ENCODE assay signal across 21 cellular contexts in genomic region chr15:35991386-35991785, GRCh38.
A peak's percentile ranks its signal among the peaks of the same experiment; 100 is the strongest.
DNase-seq lines count a peak whose midpoint lies in the region; ATAC-seq and TF ChIP-seq lines count a peak whose summit lies in the region.
"Had no signal": no experiment of that assay in that cellular context is flagged by ENCODE, and none has a peak within 500 bp of the region (broad histone marks: within the 10 kb centered on the region; RNA-seq: fewer than 3 reads in every experiment).

No MANE protein-coding gene starts in this region.

- no peak for TF ChIP-seq POLR2A in transverse colon (IDR thresholded peaks at IDR 0.05)

- H3K36me3 ChIP-seq in mesendoderm (ENCODE audit: control insufficient read depth, insufficient read depth, low read length) (no peaks in the 10 kb centered on the region), transverse colon (no peaks in the 10 kb centered on the region)
- H3K36me3 ChIP-seq: BE2C, BLaER1 had no signal

- ATAC-seq in GM19023 (IDR thresholded peaks at IDR 0.05; ENCODE audit: unreplicated experiment) (no peak), HG02588 (IDR thresholded peaks at IDR 0.05; ENCODE audit: unreplicated experiment) (no peak)

- no peak overlapping the region for H2BK15ac ChIP-seq in mesendoderm (replicated peaks; ENCODE audit: low read depth)

- H3K4me3 ChIP-seq in mesendoderm (ENCODE audit: low read length): no peak overlapping the region
- no peak overlapping the region for H3K4me3 ChIP-seq in transverse colon
- H3K4me3 ChIP-seq: BLaER1 had no signal

- H3K27ac Mint-ChIP-seq in nephron progenitor cell: peak overlapping the region; percentile 58
- H3K27ac Mint-ChIP-seq: CD14-positive monocyte; CD4-positive, alpha-beta memory T cell; CD4-positive, CD25-positive, alpha-beta regulatory T cell; CD8-positive, alpha-beta memory T cell had no signal

- DNase-seq in HuH-7 (ENCODE audit: low spot score): peak; percentile 15
- peak; percentile 6 for DNase-seq in mesendoderm
- DNase-seq in nephron progenitor cell: no peak
- DNase-seq in transverse colon: peak; percentile 8
- no peak for DNase-seq in NCI-H1048 (lab: John Stamatoyannopoulos, UW)
- no peak for DNase-seq in activated T-cell treated with anti-CD3 and anti-CD28 coated beads for 4 hours
- DNase-seq: 8988T; ACHN; BE2C; C1 segment of cervical spinal cord; Calu3; CD4-positive, alpha-beta memory T cell; CD4-positive, CD25-positive, alpha-beta regulatory T cell; CD8-positive, alpha-beta memory T cell; COR-L47; DMS79 treated with DMSO at 0.1 percent for 48 hours; GF-D8 had no signal

- peaks cover 3% of the 10 kb centered on the region for H3K36me3 Mint-ChIP-seq in nephron progenitor cell (ENCODE audit: low read depth)
- H3K36me3 Mint-ChIP-seq: CD14-positive monocyte; CD4-positive, alpha-beta memory T cell; CD4-positive, CD25-positive, alpha-beta regulatory T cell; CD8-positive, alpha-beta memory T cell had no signal

- H3K4me3 Mint-ChIP-seq in nephron progenitor cell: no peak overlapping the region
- H3K4me3 Mint-ChIP-seq: CD14-positive monocyte; CD4-positive, alpha-beta memory T cell; CD4-positive, CD25-positive, alpha-beta regulatory T cell; CD8-positive, alpha-beta memory T cell had no signal

- no peak overlapping the region for H4K5ac ChIP-seq in mesendoderm (ENCODE audit: low read length)

- H3K27me3 Mint-ChIP-seq in nephron progenitor cell (ENCODE audit: low read depth, poor library complexity): peaks cover 1% of the 10 kb centered on the region
- H3K27me3 Mint-ChIP-seq: CD4-positive, alpha-beta memory T cell; CD4-positive, CD25-positive, alpha-beta regulatory T cell; CD8-positive, alpha-beta memory T cell had no signal

- no peak overlapping the region for H4K8ac ChIP-seq in mesendoderm (ENCODE audit: low read depth, low read length)

- no peak overlapping the region for H2BK5ac ChIP-seq in mesendoderm (ENCODE audit: low read length)

- TF ChIP-seq CTCF in nephron progenitor cell (IDR thresholded peaks at IDR 0.05) (no peak), transverse colon (IDR thresholded peaks at IDR 0.05) (no peak)

- no peak overlapping the region for H3K27ac ChIP-seq in mesendoderm (ENCODE audit: low read depth, low read length)
- no peak overlapping the region for H3K27ac ChIP-seq in transverse colon
- H3K27ac ChIP-seq: BLaER1 had no signal

- no peak overlapping the region for H2AK5ac ChIP-seq in mesendoderm (ENCODE audit: low read length)

- H3K27me3 ChIP-seq in mesendoderm (ENCODE audit: insufficient read depth, low read length, poor library complexity) (no peaks in the 10 kb centered on the region), transverse colon (no peaks in the 10 kb centered on the region)
- H3K27me3 ChIP-seq: BE2C, BLaER1 had no signal

- no peak overlapping the region for H3K9ac ChIP-seq in mesendoderm (ENCODE audit: low read length)
- H3K9ac ChIP-seq: BLaER1 had no signal

- H2BK120ac ChIP-seq in mesendoderm (ENCODE audit: low read depth, low read length): no peak overlapping the region

- no peak overlapping the region for H3K4me2 ChIP-seq in mesendoderm (ENCODE audit: low read length)
- H3K4me2 ChIP-seq: BLaER1 had no signal

- H3K79me1 ChIP-seq in mesendoderm (ENCODE audit: low read length): no peaks in the 10 kb centered on the region

- no peak overlapping the region for H3K56ac ChIP-seq in mesendoderm (ENCODE audit: low read length)

- WGBS in mesendoderm (ENCODE audit: extremely low coverage, insufficient coverage, low lambda C conversion rate): no CpG with 5 or more reads among the region's 3 CpGs
- 0 to 52% methylated on average over 1 to 3 of the region's 3 CpGs for WGBS in transverse colon (ENCODE audit: low coverage in 1 of 2), 2 donors

- no peak overlapping the region for H3K23ac ChIP-seq in mesendoderm (ENCODE audit: low read length)

- H3K4ac ChIP-seq in mesendoderm (ENCODE audit: low read depth, low read length): no peak overlapping the region

- peaks cover 4% of the 10 kb centered on the region for H3K9me3 Mint-ChIP-seq in nephron progenitor cell

- no peaks in the 10 kb centered on the region for H3K9me3 ChIP-seq in transverse colon
- H3K9me3 ChIP-seq: BE2C, BLaER1 had no signal

- in situ Hi-C loops in transverse colon (cut with MboI; ENCODE audit: low pct_ligation_motif_present in 1 of 4, low pct_unique_long_range_greater_than_20kb in 1 of 4, low sequenced_read_pairs in 3 of 4): no loop called here

- peaks cover 38% of the 10 kb centered on the region for H3K4me1 Mint-ChIP-seq in nephron progenitor cell
- H3K4me1 Mint-ChIP-seq: CD14-positive monocyte; CD4-positive, alpha-beta memory T cell; CD4-positive, CD25-positive, alpha-beta regulatory T cell; CD8-positive, alpha-beta memory T cell had no signal

- no peaks in the 10 kb centered on the region for H3K79me2 ChIP-seq in mesendoderm (ENCODE audit: control insufficient read depth, insufficient read depth, low read length)

- H3K4me1 ChIP-seq in mesendoderm (ENCODE audit: control insufficient read depth, low read depth, low read length): no peaks in the 10 kb centered on the region
- no peaks in the 10 kb centered on the region for H3K4me1 ChIP-seq in transverse colon
- H3K4me1 ChIP-seq: BE2C, BLaER1 had no signal

- no peak for TF ChIP-seq EP300 in transverse colon (IDR thresholded peaks at IDR 0.05; ENCODE audit: low read depth)

- no peak overlapping the region for H3K18ac ChIP-seq in mesendoderm (ENCODE audit: low read length)

- intact Hi-C loops in transverse colon (cut with DNase I; ENCODE audit: low total_unique reads): no loop called here

Comparison
In these comparisons a context has a peak if more than half of its experiments do, and no peak if none do; other contexts are left out.
1. DNase-seq: peak in HuH-7 (single experiment), mesendoderm (single experiment) and transverse colon (single experiment); none in nephron progenitor cell (single experiment), NCI-H1048 (single experiment) and activated T-cell treated with anti-CD3 and anti-CD28 coated beads for 4 hours (single experiment).